Comparison of ENCODE assay signal across 1 cellular context in the genomic region with DNA sequence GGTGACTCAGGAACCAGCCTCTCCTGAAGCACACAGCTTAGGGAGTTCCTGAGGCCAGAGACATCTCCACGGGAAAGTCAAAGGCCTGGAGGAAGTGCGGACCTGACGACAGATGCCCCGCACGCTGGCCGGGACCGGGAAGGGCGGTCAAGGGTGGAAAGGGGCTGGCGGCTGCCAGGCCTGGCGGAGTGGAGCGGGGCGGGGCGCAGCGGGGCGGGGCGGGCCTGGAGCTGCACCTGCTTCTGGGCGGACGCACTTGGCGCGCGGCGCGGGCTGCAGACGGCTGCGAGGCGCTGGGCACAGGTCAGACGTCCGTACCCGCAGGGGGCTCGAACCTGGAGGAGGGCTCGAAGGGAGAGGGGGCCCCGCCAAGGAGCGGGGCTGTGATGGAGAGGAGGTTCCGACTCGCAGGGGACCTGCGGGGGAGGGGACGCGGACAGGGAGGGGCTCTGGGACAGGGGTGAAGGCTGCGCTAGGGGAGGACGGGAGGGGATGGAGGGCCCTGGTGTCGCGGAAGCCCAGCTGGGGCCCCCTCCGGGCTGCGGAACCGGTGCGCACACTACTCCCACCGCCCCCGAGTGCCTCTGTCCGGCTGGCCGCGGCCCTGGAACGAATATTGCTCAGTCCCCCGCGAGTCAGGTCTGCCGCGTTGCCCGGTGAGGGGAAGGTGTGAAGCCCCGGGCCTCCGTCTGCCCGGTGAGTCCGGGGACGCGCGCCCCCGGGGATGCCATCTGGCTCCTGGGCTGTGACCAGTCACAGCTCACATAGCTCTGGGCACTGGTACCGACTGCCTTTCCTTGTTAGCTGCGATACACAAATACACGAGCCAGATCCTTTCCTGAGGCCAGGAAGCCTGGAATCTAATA.
TF ChIP-seq lines count a peak whose summit lies in the region.

TMEM45B (plus strand) TSS at position 253 of the 866 bp plus-strand sequence. CDS start 36,635 bp downstream, outside the sequence.

TF ChIP-seq in HepG2, 621 proteins besides CTCF, POLR2A, EP300 and RAD21 (continued from another document):
- TF ChIP-seq, protein P1, sequence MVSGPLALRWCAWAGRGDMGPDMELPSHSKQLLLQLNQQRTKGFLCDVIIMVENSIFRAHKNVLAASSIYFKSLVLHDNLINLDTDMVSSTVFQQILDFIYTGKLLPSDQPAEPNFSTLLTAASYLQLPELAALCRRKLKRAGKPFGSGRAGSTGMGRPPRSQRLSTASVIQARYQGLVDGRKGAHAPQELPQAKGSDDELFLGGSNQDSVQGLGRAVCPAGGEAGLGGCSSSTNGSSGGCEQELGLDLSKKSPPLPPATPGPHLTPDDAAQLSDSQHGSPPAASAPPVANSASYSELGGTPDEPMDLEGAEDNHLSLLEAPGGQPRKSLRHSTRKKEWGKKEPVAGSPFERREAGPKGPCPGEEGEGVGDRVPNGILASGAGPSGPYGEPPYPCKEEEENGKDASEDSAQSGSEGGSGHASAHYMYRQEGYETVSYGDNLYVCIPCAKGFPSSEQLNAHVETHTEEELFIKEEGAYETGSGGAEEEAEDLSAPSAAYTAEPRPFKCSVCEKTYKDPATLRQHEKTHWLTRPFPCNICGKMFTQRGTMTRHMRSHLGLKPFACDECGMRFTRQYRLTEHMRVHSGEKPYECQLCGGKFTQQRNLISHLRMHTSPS (CRISPR knock-in tag; IDR thresholded peaks at IDR 0.05; ENCODE audit: low read depth): no peak
- TF ChIP-seq AHR (CRISPR knock-in tag; IDR thresholded peaks at IDR 0.05): no peak
- TF ChIP-seq ZBTB25 (CRISPR knock-in tag; IDR thresholded peaks at IDR 0.05): no peak
- no peak; the same call in 1 of the 2 replicates for TF ChIP-seq PPARG (CRISPR knock-in tag; conservative IDR thresholded peaks at IDR 0.05)
- TF ChIP-seq HHEX (CRISPR knock-in tag; IDR thresholded peaks at IDR 0.05): no peak
- TF ChIP-seq ATF7-NPFF (CRISPR knock-in tag; IDR thresholded peaks at IDR 0.05; ENCODE audit: low read depth): peak; percentile 75; the same call in 1 of the 2 replicates
- no peak for TF ChIP-seq MXD4 (CRISPR knock-in tag; IDR thresholded peaks at IDR 0.05)
- TF ChIP-seq CCAR2 (optimal IDR thresholded peaks at IDR 0.05; ENCODE audit: low read depth, low read length): no peak
- no peak for TF ChIP-seq ZNF350 (CRISPR knock-in tag; IDR thresholded peaks at IDR 0.05; ENCODE audit: borderline replicate concordance, low read depth)
- TF ChIP-seq USF2 (IDR thresholded peaks at IDR 0.05; ENCODE audit: low read depth, low read length): no peak
- TF ChIP-seq USF2 (CRISPR knock-in tag; IDR thresholded peaks at IDR 0.05; ENCODE audit: borderline replicate concordance): no peak
- no peak for TF ChIP-seq ZNF101 (CRISPR knock-in tag; IDR thresholded peaks at IDR 0.05; ENCODE audit: borderline replicate concordance, low read depth)
- no peak for TF ChIP-seq RXRB (CRISPR knock-in tag; IDR thresholded peaks at IDR 0.05; ENCODE audit: borderline replicate concordance)
- no peak for TF ChIP-seq NFYB (CRISPR knock-in tag; IDR thresholded peaks at IDR 0.05)
- TF ChIP-seq MYNN (CRISPR knock-in tag; IDR thresholded peaks at IDR 0.05; ENCODE audit: low read depth): no peak
- no peak for TF ChIP-seq BCLAF1 (IDR thresholded peaks at IDR 0.05)
- TF ChIP-seq, protein P2, sequence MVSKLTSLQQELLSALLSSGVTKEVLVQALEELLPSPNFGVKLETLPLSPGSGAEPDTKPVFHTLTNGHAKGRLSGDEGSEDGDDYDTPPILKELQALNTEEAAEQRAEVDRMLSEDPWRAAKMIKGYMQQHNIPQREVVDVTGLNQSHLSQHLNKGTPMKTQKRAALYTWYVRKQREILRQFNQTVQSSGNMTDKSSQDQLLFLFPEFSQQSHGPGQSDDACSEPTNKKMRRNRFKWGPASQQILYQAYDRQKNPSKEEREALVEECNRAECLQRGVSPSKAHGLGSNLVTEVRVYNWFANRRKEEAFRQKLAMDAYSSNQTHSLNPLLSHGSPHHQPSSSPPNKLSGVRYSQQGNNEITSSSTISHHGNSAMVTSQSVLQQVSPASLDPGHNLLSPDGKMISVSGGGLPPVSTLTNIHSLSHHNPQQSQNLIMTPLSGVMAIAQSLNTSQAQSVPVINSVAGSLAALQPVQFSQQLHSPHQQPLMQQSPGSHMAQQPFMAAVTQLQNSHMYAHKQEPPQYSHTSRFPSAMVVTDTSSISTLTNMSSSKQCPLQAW (CRISPR knock-in tag; IDR thresholded peaks at IDR 0.05): no peak
